23 cellular contexts compared by ENCODE assay signal in the genomic region with DNA sequence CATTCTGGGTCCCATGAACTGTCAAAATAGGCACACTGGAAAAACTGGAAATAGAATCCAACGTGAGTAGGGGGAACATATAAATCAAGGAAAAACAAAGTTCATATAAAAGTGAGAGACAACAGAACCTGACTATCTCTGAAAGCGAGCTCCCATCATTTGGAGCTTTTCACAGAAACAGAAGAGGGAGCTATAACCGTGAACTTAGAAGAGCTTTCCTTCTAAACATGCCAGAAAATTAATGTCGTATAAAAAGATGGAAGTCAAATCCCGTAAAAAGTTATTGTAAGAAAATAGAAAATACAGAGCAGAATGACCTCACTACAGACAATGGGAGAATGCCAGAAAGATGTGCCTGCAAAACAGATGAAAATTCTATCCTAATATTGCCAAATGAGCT. TPM values are rescaled to one million over a fixed set of nuclear protein-coding genes. Genes with fewer than 3 reads are reported as not detected.
DNase-seq lines count a peak whose midpoint lies in the region; ATAC-seq and TF ChIP-seq lines count a peak whose summit lies in the region.
"Had no signal": no experiment of that assay in that cellular context is flagged by ENCODE, and none has a peak within 500 bp of the region (broad histone marks: within the 10 kb centered on the region; RNA-seq: fewer than 3 reads in every experiment).

No MANE protein-coding gene starts in this region.

- POLR2A ChIA-PET in HEK293 (lab: Yijun Ruan, JAX): no interaction called here

- no peak for TF ChIP-seq POLR2A in adrenal gland (IDR thresholded peaks at IDR 0.05)

- intact Hi-C loops in adrenal gland (cut with DNase I): no loop called here

- no peak overlapping the region for H3K4me3 ChIP-seq in AG09309 (ENCODE audit: control insufficient read depth, low read depth, low read length)
- no peak overlapping the region for H3K4me3 ChIP-seq in HEK293 (ENCODE audit: low read depth, low read length)
- no peak overlapping the region for H3K4me3 ChIP-seq in fibroblast of pulmonary artery (replicated peaks; ENCODE audit: low read depth, low read length)
- no peak overlapping the region for H3K4me3 ChIP-seq in adrenal gland
- H3K4me3 ChIP-seq: BLaER1 had no signal

- TF ChIP-seq CTCF in AG09309 (IDR thresholded peaks at IDR 0.05; ENCODE audit: control insufficient read depth, insufficient read depth, low read depth, low read length, missing control alignments) (peak; percentile 43), HEK293 (tag by site-specific recombination; IDR thresholded peaks at IDR 0.05) (peak; percentile 15; the same call in 1 of the 2 replicates), fibroblast of pulmonary artery (IDR thresholded peaks at IDR 0.05; ENCODE audit: low read length, missing control alignments) (peak; percentile 27), adrenal gland (IDR thresholded peaks at IDR 0.05) (peak in 1 of 6 experiments; percentile 23)

- CTCF ChIA-PET in HEK293 (lab: Yijun Ruan, JAX): interaction anchor here (0.6 to 2.2 kb wide), 8 partner anchors 12 to 1603 kb away, joined by 3 to 10 read pairs (median 5); no protein-coding TSS in a partner anchor

- ATAC-seq in SK-N-SH treated with all-trans-retinoic acid at 6 μM for 48 hours (peak; percentile 55; the same call in 2 of the 3 replicates), HG03159 (IDR thresholded peaks at IDR 0.05; ENCODE audit: unreplicated experiment) (no peak), GM18520 (IDR thresholded peaks at IDR 0.05; ENCODE audit: unreplicated experiment) (no peak)
- ATAC-seq: Right ventricle myocardium inferior, sciatic nerve had no signal

- H3K27me3 ChIP-seq in adrenal gland: peaks cover 4% of the 10 kb centered on the region

- WGBS in adrenal gland, 4 donors: 11 to 47% (median 27%) methylated on average over 5 of the region's 5 CpGs

- H3K4me1 ChIP-seq in HEK293 (ENCODE audit: control insufficient read depth, insufficient read depth, low read length) (no peaks in the 10 kb centered on the region), adrenal gland (replicated peaks in 1 of 2) (no peaks in the 10 kb centered on the region)
- H3K4me1 ChIP-seq: BLaER1 had no signal

- DNase-seq in AG09309 (ENCODE audit: low read depth) (no peak), fibroblast of pulmonary artery (ENCODE audit: low read depth) (peak; percentile 21), C1 segment of cervical spinal cord (lab: John Stamatoyannopoulos, UW) (no peak), adrenal gland (no peak)
- DNase-seq: activated CD4-positive, alpha-beta T cell treated with anti-CD3 and anti-CD28 coated beads for 48 hours; activated naive CD8-positive, alpha-beta T cell treated with anti-CD3 and anti-CD28 coated beads, Interleukin-2, amount 10 ng/mL, durations not matched to agents 7 days and 5 days; activated T-cell treated with anti-CD3 and anti-CD28 coated beads for 4 hours; central memory CD4-positive, alpha-beta T cell; DMS79; head of caudate nucleus; kidney; MV-4-11; NCI-H2081; NCI-H748 treated with DMSO at 0.1 percent for 48 hours; stimulated activated CD4-positive, alpha-beta T cell treated with anti-CD3 and anti-CD28 coated beads, Interleukin-2, amount 100 ng/mL, for 24 hours; T-helper 2 cell had no signal

- H3K27ac ChIP-seq in HEK293 (ENCODE audit: extremely low read depth, low read depth, low read length) (no peak overlapping the region), adrenal gland (no peak overlapping the region)
- H3K27ac ChIP-seq: BLaER1 had no signal

- H3K9me3 ChIP-seq in HEK293 (ENCODE audit: control insufficient read depth, insufficient read depth, low read depth, low read length) (no peaks in the 10 kb centered on the region), adrenal gland (replicated peaks in 1 of 3) (no peaks in the 10 kb centered on the region)
- H3K9me3 ChIP-seq: BLaER1 had no signal

- H3K36me3 ChIP-seq in HEK293 (ENCODE audit: control insufficient read depth in 2 of 2, insufficient read depth in 1 of 2, low read length in 2 of 2) (no peaks in the 10 kb centered on the region), adrenal gland (replicated peaks in 1 of 2) (no peaks in the 10 kb centered on the region)
- H3K36me3 ChIP-seq: BLaER1 had no signal

TF ChIP-seq in HEK293, 187 proteins besides CTCF, POLR2A, EP300 and RAD21:
- TF ChIP-seq ZNF596 (tag by site-specific recombination; IDR thresholded peaks at IDR 0.05) (no peak), ZNF16 (tag by site-specific recombination; IDR thresholded peaks at IDR 0.05; ENCODE audit: low read depth) (no peak), ZNF654 (tag by site-specific recombination; IDR thresholded peaks at IDR 0.05; ENCODE audit: low read depth) (peak; percentile 44)
- TF ChIP-seq, protein P1, sequence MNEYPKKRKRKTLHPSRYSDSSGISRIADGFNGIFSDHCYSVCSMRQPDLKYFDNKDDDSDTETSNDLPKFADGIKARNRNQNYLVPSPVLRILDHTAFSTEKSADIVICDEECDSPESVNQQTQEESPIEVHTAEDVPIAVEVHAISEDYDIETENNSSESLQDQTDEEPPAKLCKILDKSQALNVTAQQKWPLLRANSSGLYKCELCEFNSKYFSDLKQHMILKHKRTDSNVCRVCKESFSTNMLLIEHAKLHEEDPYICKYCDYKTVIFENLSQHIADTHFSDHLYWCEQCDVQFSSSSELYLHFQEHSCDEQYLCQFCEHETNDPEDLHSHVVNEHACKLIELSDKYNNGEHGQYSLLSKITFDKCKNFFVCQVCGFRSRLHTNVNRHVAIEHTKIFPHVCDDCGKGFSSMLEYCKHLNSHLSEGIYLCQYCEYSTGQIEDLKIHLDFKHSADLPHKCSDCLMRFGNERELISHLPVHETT (tag by site-specific recombination; IDR thresholded peaks at IDR 0.05): no peak
TF ChIP-seq in HEK293: peak in this region for 1.

TF ChIP-seq in SK-N-SH treated with all-trans-retinoic acid at 6 μM for 48 hours, 23 proteins besides CTCF, POLR2A, EP300 and RAD21:
- TF ChIP-seq PPARA (CRISPR knock-in tag; IDR thresholded peaks at IDR 0.05; ENCODE audit: borderline replicate concordance): no peak
- TF ChIP-seq, protein P2, sequence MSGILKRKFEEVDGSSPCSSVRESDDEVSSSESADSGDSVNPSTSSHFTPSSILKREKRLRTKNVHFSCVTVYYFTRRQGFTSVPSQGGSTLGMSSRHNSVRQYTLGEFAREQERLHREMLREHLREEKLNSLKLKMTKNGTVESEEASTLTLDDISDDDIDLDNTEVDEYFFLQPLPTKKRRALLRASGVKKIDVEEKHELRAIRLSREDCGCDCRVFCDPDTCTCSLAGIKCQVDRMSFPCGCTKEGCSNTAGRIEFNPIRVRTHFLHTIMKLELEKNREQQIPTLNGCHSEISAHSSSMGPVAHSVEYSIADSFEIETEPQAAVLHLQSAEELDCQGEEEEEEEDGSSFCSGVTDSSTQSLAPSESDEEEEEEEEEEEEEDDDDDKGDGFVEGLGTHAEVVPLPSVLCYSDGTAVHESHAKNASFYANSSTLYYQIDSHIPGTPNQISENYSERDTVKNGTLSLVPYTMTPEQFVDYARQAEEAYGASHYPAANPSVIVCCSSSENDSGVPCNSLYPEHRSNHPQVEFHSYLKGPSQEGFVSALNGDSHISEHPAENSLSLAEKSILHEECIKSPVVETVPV (CRISPR knock-in tag; IDR thresholded peaks at IDR 0.05): no peak
TF ChIP-seq in SK-N-SH treated with all-trans-retinoic acid at 6 μM for 48 hours: peak in this region for 0.

RNA-seq across cellular contexts. Expression of a gene that starts 23.9 kb away (rescaled TPM):
- 100 to 1,000 TPM; 102 to 172 (median 138) TPM for total RNA-seq in adrenal gland
- 100 to 1,000 TPM in 2 of 3 donors, 10 to 100 TPM in 1; 64.5 to 177 (median 139) TPM for polyA plus RNA-seq in adrenal gland

RNA-seq across cellular contexts. Expression of a gene that starts 35.4 kb away (rescaled TPM):
- total RNA-seq in adrenal gland: 1 to 10 TPM in 7 of 8 donors, under 1 TPM in 1; 0.18 to 6.6 (median 3.6) TPM
- 1 to 10 TPM; 1.9 to 8.6 (median 7.6) TPM for polyA plus RNA-seq in adrenal gland

RNA-seq across cellular contexts. Expression of a gene that starts 35.6 kb away (rescaled TPM):
- total RNA-seq in adrenal gland: 10 to 100 TPM; 21.4 to 51.6 (median 44.9) TPM
- polyA plus RNA-seq in adrenal gland: 10 to 100 TPM in 2 of 3 donors, 1 to 10 TPM in 1; 7.6 to 41.5 (median 20.4) TPM
